Comparison of ENCODE assay signal across 34 cellular contexts in genomic region chr6:106237286-106237685, GRCh38.
"Had no signal": no experiment of that assay in that cellular context is flagged by ENCODE, and none has a peak within 500 bp of the region (broad histone marks: within the 10 kb centered on the region; RNA-seq: fewer than 3 reads in every experiment).

No MANE protein-coding gene starts in this region.

- H3K4me1 ChIP-seq: adrenal gland, ascending aorta, body of pancreas, breast epithelium had no signal

- H3K27ac ChIP-seq: adrenal gland, ascending aorta, body of pancreas, brain microvascular endothelial cell, breast epithelium, cardiac muscle cell had no signal

- DNase-seq: activated effector memory CD4-positive, alpha-beta T cell treated with anti-CD3 and anti-CD28 coated beads, Interleukin-2, amount 50 U/mL, for 16 hours; activated effector memory CD4-positive, alpha-beta T cell treated with Interleukin-2 at 50 U/mL for 16 hours; activated gamma-delta T cell; activated gamma-delta T cell treated with Interleukin-2 at 50 U/mL for 16 hours; activated naive CD4-positive, alpha-beta T cell; activated naive CD4-positive, alpha-beta T cell treated with anti-CD3 and anti-CD28 coated beads for 36 hours; activated naive CD4-positive, alpha-beta T cell treated with anti-CD3 and anti-CD28 coated beads, Interleukin-2, amount 10 ng/mL, durations not matched to agents 7 days and 5 days; activated naive CD4-positive, alpha-beta T cell treated with anti-CD3 and anti-CD28 coated beads, Interleukin-2, amount 50 U/mL, for 16 hours; activated naive CD4-positive, alpha-beta T cell treated with Interleukin-2 at 50 U/mL for 16 hours; activated naive CD8-positive, alpha-beta T cell treated with anti-CD3 and anti-CD28 coated beads for 36 hours; activated naive CD8-positive, alpha-beta T cell treated with anti-CD3 and anti-CD28 coated beads, Interleukin-2, amount 10 ng/mL, durations not matched to agents 7 days and 5 days; activated naive CD8-positive, alpha-beta T cell treated with anti-CD3 and anti-CD28 coated beads, Interleukin-2, amount 50 U/mL, for 24 hours; activated T-cell treated with anti-CD3 and anti-CD28 coated beads, Interleukin-2, amount 50 U/mL, for 1 hour; activated T-cell treated with anti-CD3 and anti-CD28 coated beads, Interleukin-2, amount 50 U/mL, for 24 hours; activated T-cell treated with anti-CD3 and anti-CD28 coated beads, Interleukin-2, amount 50 U/mL, for 4 hours; activated T-cell treated with anti-CD3 and anti-CD28 coated beads, Interleukin-2, amount 50 U/mL, for 48 hours; activated T-cell treated with anti-CD3 and anti-CD28 coated beads, Interleukin-2, amount 50 U/mL, for 72 hours; adrenal gland; amniotic stem cell; amygdala; anterior cingulate cortex; aorta; body of pancreas; brain microvascular endothelial cell; caudate nucleus; central memory CD4-positive, alpha-beta T cell; cerebellar nuclear complex had no signal

- FAIRE-seq: astrocyte, bronchial epithelial cell had no signal

- ATAC-seq: activated naive CD4-positive, alpha-beta T cell treated with anti-CD3 and anti-CD28 coated beads, Interleukin-2, amount 50 U/mL, for 72 hours; activated naive CD8-positive, alpha-beta T cell treated with anti-CD3 and anti-CD28 coated beads, Interleukin-2, amount 50 U/mL, for 24 hours; activated T-cell treated with anti-CD3 and anti-CD28 coated beads, Interleukin-2, amount 50 U/mL, for 4 hours; activated T-cell treated with anti-CD3 and anti-CD28 coated beads, Interleukin-2, amount 50 U/mL, for 72 hours; activated T-helper 17 cell treated with anti-CD3 and anti-CD28 coated beads, Interleukin-2, amount 50 U/mL, for 72 hours; body of pancreas had no signal

- H3K27me3 ChIP-seq: adrenal gland, ascending aorta, body of pancreas, brain microvascular endothelial cell, breast epithelium, cardiac muscle cell had no signal

- H3K36me3 ChIP-seq: adrenal gland, ascending aorta, brain microvascular endothelial cell, breast epithelium, cardiac muscle cell had no signal

- H3K9me3 ChIP-seq: adrenal gland, ascending aorta, body of pancreas, breast epithelium had no signal

- H3K4me3 ChIP-seq: adrenal gland, ascending aorta, body of pancreas, breast epithelium, cardiac muscle cell had no signal
